27 cellular contexts compared by ENCODE assay signal in genomic region chr13:98837896-98838295, GRCh38.
DNase-seq lines count a peak whose midpoint lies in the region; ATAC-seq, FAIRE-seq and TF ChIP-seq lines count a peak whose summit lies in the region.
"Had no signal": no experiment of that assay in that cellular context is flagged by ENCODE, and none has a peak within 500 bp of the region (broad histone marks: within the 10 kb centered on the region; RNA-seq: fewer than 3 reads in every experiment).

No MANE protein-coding gene starts in this region.

- TF ChIP-seq EP300 in HepG2 (IDR thresholded peaks at IDR 0.05; ENCODE audit: low read depth in 2 of 2, low read length in 2 of 2) = no peak
- no peak for TF ChIP-seq EP300 in HepG2 (CRISPR knock-in tag; IDR thresholded peaks at IDR 0.05; ENCODE audit: borderline replicate concordance)

- no peak overlapping the region for H3K14ac ChIP-seq in trophoblast cell (ENCODE audit: low read length)

- H3K9me3 Mint-ChIP-seq in activated naive CD4-positive, alpha-beta T cell treated with anti-CD3 and anti-CD28 coated beads for 36 hours = no peaks in the 10 kb centered on the region
- H3K9me3 Mint-ChIP-seq: CD4-positive, alpha-beta memory T cell; CD4-positive, CD25-positive, alpha-beta regulatory T cell; CD8-positive, alpha-beta memory T cell had no signal

- H3K36me3 Mint-ChIP-seq in activated naive CD4-positive, alpha-beta T cell treated with anti-CD3 and anti-CD28 coated beads for 36 hours (ENCODE audit: low read depth) = peaks cover 7% of the 10 kb centered on the region
- H3K36me3 Mint-ChIP-seq: CD14-positive monocyte had no signal

- CTCF ChIA-PET in HepG2 (lab: Yijun Ruan, JAX; ENCODE audit: low intra/inter-chr PET ratio, low total read pairs) = no interaction called here
- CTCF ChIA-PET in activated naive CD4-positive, alpha-beta T cell treated with anti-CD3 and anti-CD28 coated beads for 36 hours (lab: Charles Lee) = interaction anchor here (0.9 to 1.1 kb wide), 4 partner anchors 9 to 58 kb away, joined by 3 to 4 read pairs (median 3); no protein-coding TSS in a partner anchor

- no peak overlapping the region for H3K4ac ChIP-seq in trophoblast cell (ENCODE audit: low read depth, low read length)

- POLR2A ChIA-PET in HepG2 (lab: Yijun Ruan, JAX) = no interaction called here

- TF ChIP-seq RAD21 in HepG2 (CRISPR knock-in tag; IDR thresholded peaks at IDR 0.05) = no peak

- TF ChIP-seq CTCF in HepG2 (CRISPR knock-in tag; IDR thresholded peaks at IDR 0.05) (no peak), right lobe of liver (IDR thresholded peaks at IDR 0.05) (no peak)

- H2BK5ac ChIP-seq in trophoblast cell (ENCODE audit: low read depth, low read length, poor library complexity) = no peak overlapping the region

- no peak overlapping the region for H3K27ac Mint-ChIP-seq in activated naive CD4-positive, alpha-beta T cell treated with anti-CD3 and anti-CD28 coated beads for 36 hours
- H3K27ac Mint-ChIP-seq: CD14-positive monocyte; CD4-positive, CD25-positive, alpha-beta regulatory T cell; CD8-positive, alpha-beta memory T cell had no signal

- H4K91ac ChIP-seq in trophoblast cell (ENCODE audit: low read depth, low read length) = no peak overlapping the region

- H3K4me2 ChIP-seq in HepG2 (ENCODE audit: low read depth, low read length) (no peak overlapping the region), trophoblast cell (ENCODE audit: low read length) (no peak overlapping the region)
- H3K4me2 ChIP-seq: BLaER1 had no signal

- no TSS peak for BruUV-seq in HepG2 (replicated peaks; lab: Mats Ljungman, UMichigan)

- no peaks in the 10 kb centered on the region for H3K79me1 ChIP-seq in trophoblast cell (ENCODE audit: low read length)

- H3K79me2 ChIP-seq in HepG2 (ENCODE audit: insufficient read depth, low read length) = no peaks in the 10 kb centered on the region
- H3K79me2 ChIP-seq in trophoblast cell (ENCODE audit: control insufficient read depth, insufficient read depth, low read length, poor library complexity) = no peaks in the 10 kb centered on the region

- intact Hi-C loops in HepG2 (cut with micrococcal nuclease; ENCODE audit: unreplicated experiment) = no loop called here
- intact Hi-C loops in right lobe of liver (cut with DNase I) = no loop called here
- intact Hi-C loops in activated naive CD4-positive, alpha-beta T cell treated with anti-CD3 and anti-CD28 coated beads for 36 hours (cut with micrococcal nuclease) = no loop called here

- no peaks in the 10 kb centered on the region for H3K9me3 ChIP-seq in HepG2 (ENCODE audit: low read length)
- H3K9me3 ChIP-seq in right lobe of liver = no peaks in the 10 kb centered on the region
- no peaks in the 10 kb centered on the region for H3K9me3 ChIP-seq in trophoblast cell (ENCODE audit: insufficient read depth, low read depth, low read length)
- H3K9me3 ChIP-seq: BE2C, BLaER1 had no signal

- TF ChIP-seq POLR2A in HepG2 (IDR thresholded peaks at IDR 0.05; ENCODE audit: insufficient read depth in 1 of 2, low read depth in 2 of 2, low read length in 2 of 2) = no peak
- TF ChIP-seq POLR2A in right lobe of liver (IDR thresholded peaks at IDR 0.05) = no peak

- 74% methylated on average over 3 of the region's 3 CpGs for WGBS in HepG2 (ENCODE audit: low lambda C conversion rate)
- 52% methylated on average over 3 of the region's 3 CpGs for WGBS in right lobe of liver (ENCODE audit: insufficient coverage, low coverage, low lambda C conversion rate, missing lambda C conversion rate)
- no CpG with 5 or more reads among the region's 3 CpGs for WGBS in trophoblast cell (ENCODE audit: extremely low coverage, insufficient coverage, insufficient read length)

- H3K27me3 Mint-ChIP-seq in activated naive CD4-positive, alpha-beta T cell treated with anti-CD3 and anti-CD28 coated beads for 36 hours (ENCODE audit: low read depth) = no peaks in the 10 kb centered on the region
- H3K27me3 Mint-ChIP-seq: CD4-positive, alpha-beta memory T cell; CD4-positive, CD25-positive, alpha-beta regulatory T cell; CD8-positive, alpha-beta memory T cell had no signal

- H3K27me3 ChIP-seq in HepG2 (ENCODE audit: control insufficient read depth in 1 of 2, insufficient read depth in 2 of 2, low read length in 2 of 2) (no peaks in the 10 kb centered on the region), right lobe of liver (no peaks in the 10 kb centered on the region), trophoblast cell (ENCODE audit: insufficient read depth, low read length) (no peaks in the 10 kb centered on the region)
- H3K27me3 ChIP-seq: BE2C, BLaER1 had no signal

- no peak overlapping the region for H3K18ac ChIP-seq in trophoblast cell (ENCODE audit: low read length)

- H3K27ac ChIP-seq in HepG2 (ENCODE audit: extremely low read length, insufficient read depth, low read length) (no peak overlapping the region), right lobe of liver (no peak overlapping the region), trophoblast cell (ENCODE audit: low read depth, low read length) (no peak overlapping the region)
- H3K27ac ChIP-seq: BLaER1 had no signal

- H3K9ac ChIP-seq in HepG2 (ENCODE audit: insufficient read depth, low read depth, low read length) = no peak overlapping the region
- peak overlapping the region; percentile 3 for H3K9ac ChIP-seq in trophoblast cell (ENCODE audit: low read length)
- H3K9ac ChIP-seq: BLaER1 had no signal

- no peak overlapping the region for H4K12ac ChIP-seq in trophoblast cell (ENCODE audit: low read depth, low read length)

- no peak overlapping the region for H2BK12ac ChIP-seq in trophoblast cell (ENCODE audit: low read length)

- H3K4me3 Mint-ChIP-seq in activated naive CD4-positive, alpha-beta T cell treated with anti-CD3 and anti-CD28 coated beads for 36 hours = no peak overlapping the region
- H3K4me3 Mint-ChIP-seq: CD14-positive monocyte; CD4-positive, alpha-beta memory T cell; CD4-positive, CD25-positive, alpha-beta regulatory T cell; CD8-positive, alpha-beta memory T cell had no signal

- FAIRE-seq in HepG2 (lab: Jason Lieb, UNC) = no peak
- FAIRE-seq: A204.1, GM12878, GM12892, GM18507 had no signal

- H3K4me1 Mint-ChIP-seq in activated naive CD4-positive, alpha-beta T cell treated with anti-CD3 and anti-CD28 coated beads for 36 hours (ENCODE audit: low read depth) = peaks cover 1% of the 10 kb centered on the region
- H3K4me1 Mint-ChIP-seq: CD14-positive monocyte; CD8-positive, alpha-beta memory T cell had no signal

- in situ Hi-C loops in HepG2 (cut with HindIII; ENCODE audit: extremely low pct_ligation_motif_present, low pct_unique_long_range_greater_than_20kb) = no loop called here

- no peak overlapping the region for H3K4me3 ChIP-seq in HepG2 (replicated peaks in 1 of 3; ENCODE audit: insufficient read depth in 1 of 3, low read depth in 2 of 3, low read length in 3 of 3)
- no peak overlapping the region for H3K4me3 ChIP-seq in right lobe of liver
- no peak overlapping the region for H3K4me3 ChIP-seq in trophoblast cell (ENCODE audit: low read depth, low read length)
- H3K4me3 ChIP-seq: BLaER1, GM12878 had no signal

- DNase-seq in HepG2 (ENCODE audit: low spot score) = no peak
- DNase-seq in right lobe of liver = no peak
- DNase-seq in trophoblast cell = no peak
- DNase-seq in activated naive CD4-positive, alpha-beta T cell treated with anti-CD3 and anti-CD28 coated beads for 36 hours = no peak
- DNase-seq in activated CD4-positive, alpha-beta T cell treated with anti-CD3 and anti-CD28 coated beads, Interleukin-2, amount 50 U/mL, for 4 hours = no peak
- DNase-seq in globus pallidus (ENCODE audit: low spot score) = no peak
- DNase-seq: 8988T; ACHN; BE2C; C1 segment of cervical spinal cord; CD4-positive, alpha-beta memory T cell; CD4-positive, CD25-positive, alpha-beta regulatory T cell; CD8-positive, alpha-beta memory T cell; COR-L47; DMS 273 treated with DMSO at 0.1 percent for 48 hours; DMS153; DMS53; DMS79; DND-41; EL; GDM1 had no signal

- no peak overlapping the region for H2AFZ ChIP-seq in HepG2 (ENCODE audit: low read length)
- H2AFZ ChIP-seq in trophoblast cell (ENCODE audit: insufficient read depth, low read length, poor library complexity) = no peak overlapping the region

- H4K20me1 ChIP-seq in HepG2 (ENCODE audit: insufficient read depth, low read length) = no peaks in the 10 kb centered on the region; the same call in 1 of the 2 replicates
- H4K20me1 ChIP-seq: BLaER1 had no signal

- no peak overlapping the region for H3K23ac ChIP-seq in trophoblast cell (ENCODE audit: low read length)

- H2AK5ac ChIP-seq in trophoblast cell (ENCODE audit: low read length) = no peak overlapping the region

- ATAC-seq in HepG2 = no peak
- ATAC-seq in right lobe of liver = peak; percentile 15 to 66 (median 42)
- ATAC-seq: GM12878 had no signal

- H3K4me1 ChIP-seq in HepG2 (ENCODE audit: insufficient read depth, low read length) (peaks cover 10% of the 10 kb centered on the region), right lobe of liver (peaks cover 0 to 26% (median 9%) of the 10 kb centered on the region in 4 donors), trophoblast cell (ENCODE audit: control insufficient read depth in 1 of 2, insufficient read depth in 2 of 2, low read length in 2 of 2) (no peaks in the 10 kb centered on the region)

- H4K8ac ChIP-seq in trophoblast cell (ENCODE audit: low read depth, low read length) = no peak overlapping the region

- H3K36me3 ChIP-seq in HepG2 (replicated peaks in 1 of 2; ENCODE audit: control insufficient read depth in 1 of 2, insufficient read depth in 2 of 2, low read length in 2 of 2) = no peaks in the 10 kb centered on the region
- no peaks in the 10 kb centered on the region for H3K36me3 ChIP-seq in right lobe of liver
- peaks cover 10 to 17% of the 10 kb centered on the region in 2 experiments for H3K36me3 ChIP-seq in trophoblast cell (ENCODE audit: control insufficient read depth in 1 of 2, insufficient read depth in 2 of 2, low read length in 2 of 2)
- H3K36me3 ChIP-seq: BE2C, BLaER1 had no signal

- H2BK120ac ChIP-seq in trophoblast cell (ENCODE audit: insufficient read depth, low read length, poor library complexity) = no peak overlapping the region

TF ChIP-seq in HepG2, 621 proteins besides CTCF, POLR2A, EP300 and RAD21 (continues in another document):
- TF ChIP-seq ZNF556 (CRISPR knock-in tag; IDR thresholded peaks at IDR 0.05; ENCODE audit: borderline replicate concordance) = no peak
- no peak for TF ChIP-seq RBM39 (IDR thresholded peaks at IDR 0.05; ENCODE audit: low read depth, low read length, poor library complexity, severe bottlenecking)
- TF ChIP-seq HOXD1 (CRISPR knock-in tag; IDR thresholded peaks at IDR 0.05) = no peak
- no peak for TF ChIP-seq KLF15 (CRISPR knock-in tag; IDR thresholded peaks at IDR 0.05; ENCODE audit: borderline replicate concordance)
- TF ChIP-seq ZNF629 (CRISPR knock-in tag; conservative IDR thresholded peaks at IDR 0.05) = 0 out of 2 replicates have a peak, but pooled peaks have one; percentile 36
